8 cellular contexts compared by ENCODE assay signal in genomic region chr13:26929971-26930730, GRCh38.
DNase-seq lines count a peak whose midpoint lies in the region; ATAC-seq and TF ChIP-seq lines count a peak whose summit lies in the region.

No MANE protein-coding gene starts in this region.

- H3K27me3 ChIP-seq in endodermal cell (ENCODE audit: control insufficient read depth, insufficient read depth, low read length, poor library complexity, severe bottlenecking): no peaks in the 10 kb centered on the region

- 16 to 17% methylated on average over 15 to 21 of the region's 21 CpGs for WGBS in endodermal cell (ENCODE audit: insufficient coverage in 1 of 2, insufficient read length in 1 of 2), 2 experiments

- no peaks in the 10 kb centered on the region for H3K4me1 ChIP-seq in endodermal cell (ENCODE audit: control insufficient read depth, insufficient read depth, low read length)

- H3K4me3 Mint-ChIP-seq in endodermal cell: no peak overlapping the region
- peak overlapping the region; percentile 3 for H3K4me3 Mint-ChIP-seq in mesothelial cell of epicardium

- H3K27me3 Mint-ChIP-seq in endodermal cell (ENCODE audit: insufficient read depth) (peaks cover 7% of the 10 kb centered on the region), mesothelial cell of epicardium (ENCODE audit: low read depth) (peaks cover 34% of the 10 kb centered on the region)

- no peaks in the 10 kb centered on the region for H3K9me3 Mint-ChIP-seq in endodermal cell
- H3K9me3 Mint-ChIP-seq in mesothelial cell of epicardium: peaks cover 4% of the 10 kb centered on the region

- peak; percentile 74 for DNase-seq in ELR (ENCODE audit: low read depth)
- DNase-seq in HT-29 (ENCODE audit: low spot score): peak; percentile 98
- DNase-seq in NK-92 (lab: John Stamatoyannopoulos, UW; ENCODE audit: unreplicated experiment): peak; percentile 22
- peak; percentile 47 to 48 for DNase-seq in activated CD8-positive, alpha-beta memory T cell treated with anti-CD3 and anti-CD28 coated beads for 4 hours (ENCODE audit: low read depth in 2 of 2)
- DNase-seq in endodermal cell: peak; percentile 94
- peak; percentile 72 to 94 for DNase-seq in mesothelial cell of epicardium (ENCODE audit: low spot score in 2 of 2, unreplicated experiment in 2 of 2)
- peak; percentile 51 to 59 for DNase-seq in stimulated activated CD8-positive, alpha-beta memory T cell treated with anti-CD3 and anti-CD28 coated beads, Interleukin-2, amount 100 ng/mL, for 1 hour (ENCODE audit: low read depth in 2 of 2)

- TF ChIP-seq CTCF in endodermal cell (conservative IDR thresholded peaks at IDR 0.05) (peak; percentile 98), mesothelial cell of epicardium (IDR thresholded peaks at IDR 0.05; ENCODE audit: unreplicated experiment) (peak; percentile 97)

- no peak overlapping the region for H3K4me3 ChIP-seq in endodermal cell (ENCODE audit: low read length)

- H3K36me3 Mint-ChIP-seq in endodermal cell (ENCODE audit: low read depth) (no peaks in the 10 kb centered on the region), mesothelial cell of epicardium (no peaks in the 10 kb centered on the region)

- H3K36me3 ChIP-seq in endodermal cell (ENCODE audit: control insufficient read depth, insufficient read depth, low read length): no peaks in the 10 kb centered on the region

- no peaks in the 10 kb centered on the region for H3K9me3 ChIP-seq in endodermal cell (ENCODE audit: control insufficient read depth, low read length)

- no peak for ATAC-seq in GM21528 (IDR thresholded peaks at IDR 0.05; ENCODE audit: low FRiP score, unreplicated experiment)

- no peak overlapping the region for H3K27ac ChIP-seq in endodermal cell (ENCODE audit: low read depth, low read length)

- H3K4me1 Mint-ChIP-seq in endodermal cell: no peaks in the 10 kb centered on the region
- no peaks in the 10 kb centered on the region for H3K4me1 Mint-ChIP-seq in mesothelial cell of epicardium

- H3K9ac ChIP-seq in endodermal cell (ENCODE audit: extremely low read depth, low read length, poor library complexity, severe bottlenecking): no peak overlapping the region

- H3K27ac Mint-ChIP-seq in endodermal cell (no peak overlapping the region), mesothelial cell of epicardium (no peak overlapping the region)

Comparison
In these comparisons a context has a peak if more than half of its experiments do, and no peak if none do; other contexts are left out.
1. DNase-seq: peak in every context shown above with its lines; median percentile 98 in HT-29; 94 in endodermal cell; 83 in mesothelial cell of epicardium; 74 in ELR; 55 in stimulated activated CD8-positive, alpha-beta memory T cell treated with anti-CD3 and anti-CD28 coated beads, Interleukin-2, amount 100 ng/mL, for 1 hour; 48 in activated CD8-positive, alpha-beta memory T cell treated with anti-CD3 and anti-CD28 coated beads for 4 hours; 22 in NK-92.